In the genomic region with DNA sequence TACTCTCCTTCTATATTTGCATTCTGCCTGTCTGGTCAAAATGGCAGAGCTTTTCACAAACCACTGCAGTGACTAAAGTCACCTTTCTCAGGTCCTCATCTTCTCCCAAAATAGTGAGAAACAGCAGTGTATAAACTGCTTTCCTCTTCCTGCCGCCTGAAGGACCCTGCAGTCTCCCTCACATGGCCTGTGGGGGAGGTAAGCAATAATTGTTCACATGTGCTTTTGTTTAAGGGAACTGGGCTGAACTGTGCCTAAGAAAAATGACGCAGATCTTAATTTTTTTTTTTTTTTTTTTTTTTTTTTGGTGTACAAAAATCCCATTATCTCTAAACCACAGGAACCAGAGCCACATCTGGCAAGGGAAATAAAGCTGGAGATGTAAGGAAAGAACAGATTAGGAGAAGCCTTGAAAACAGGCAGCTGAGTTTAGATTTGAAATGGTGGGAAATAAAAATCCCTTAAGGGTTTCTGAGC, we compare ENCODE assay signal across 16 cellular contexts.
DNase-seq lines count a peak whose midpoint lies in the region; ATAC-seq and TF ChIP-seq lines count a peak whose summit lies in the region.
"Had no signal": no experiment of that assay in that cellular context is flagged by ENCODE, and none has a peak within 500 bp of the region (broad histone marks: within the 10 kb centered on the region; RNA-seq: fewer than 3 reads in every experiment).

No MANE protein-coding gene starts in this region.

- CTCF ChIA-PET in HEK293T (lab: Yijun Ruan, JAX), result no interaction called here

- no peak for TF ChIP-seq POLR2A in prostate gland (IDR thresholded peaks at IDR 0.05)

- no peak for DNase-seq in Right ventricle myocardium inferior (ENCODE audit: missing footprints)
- no peak for DNase-seq in cardiac septum (ENCODE audit: low spot score)
- peak; percentile 95 for DNase-seq in amniotic epithelial cell (ENCODE audit: low read depth)
- DNase-seq in left ventricle myocardium inferior, result no peak
- no peak for DNase-seq in aorta
- no peak for DNase-seq in prostate gland (ENCODE audit: low spot score)
- no peak for DNase-seq in HEK293T (ENCODE audit: extremely low spot score)
- DNase-seq in NCI-H1417 (lab: John Stamatoyannopoulos, UW), result no peak
- DNase-seq: DMS79; H7; NCI-H510A treated with DMSO at 0.1 percent for 48 hours; occipital lobe; stimulated activated CD4-positive, alpha-beta T cell treated with anti-CD3 and anti-CD28 coated beads, Interleukin-15, amount 100 ng/mL, for 24 hours; stimulated activated CD8-positive, alpha-beta memory T cell treated with anti-CD3 and anti-CD28 coated beads, Interleukin-4, amount 100 ng/mL, for 48 hours had no signal

- TF ChIP-seq CTCF in left ventricle myocardium inferior (IDR thresholded peaks at IDR 0.05; ENCODE audit: borderline replicate concordance), result no peak
- no peak for TF ChIP-seq CTCF in prostate gland (IDR thresholded peaks at IDR 0.05)

- H3K4me3 ChIP-seq in left ventricle myocardium inferior (no peak overlapping the region), aorta (ENCODE audit: low read length in 2 of 2) (no peak overlapping the region), prostate gland (no peak overlapping the region)

- peak; percentile 85 for ATAC-seq in Right ventricle myocardium inferior
- ATAC-seq in aorta (ENCODE audit: low FRiP score), result peak; percentile 60
- ATAC-seq: left lobe of liver had no signal

- intact Hi-C loops in Right ventricle myocardium inferior (cut with DNase I) (loop anchor here (5.0 kb wide), 5 partner anchors 63 to 358 kb away; partner anchors contain the start of gene VLDLR), cardiac septum (cut with DNase I) (no loop called here), left ventricle myocardium inferior (cut with micrococcal nuclease) (no loop called here), aorta (cut with DNase I) (loop anchor here in 1 of 2 donors (10.0 kb wide), 1 partner anchor 45 kb away; no protein-coding TSS in a partner anchor), prostate gland (cut with DNase I) (loop anchor here (10.0 kb wide), 2 partner anchors 135 to 225 kb away; partner anchors contain the start of gene VLDLR)

- 52 to 60% methylated on average over 2 of the region's 2 CpGs for WGBS in aorta, 2 donors
- 51% methylated on average over 2 of the region's 2 CpGs for WGBS in prostate gland

- H3K9me3 ChIP-seq in left ventricle myocardium inferior (replicated peaks), result no peaks in the 10 kb centered on the region
- no peaks in the 10 kb centered on the region for H3K9me3 ChIP-seq in aorta (ENCODE audit: control insufficient read depth, low read length)
- H3K9me3 ChIP-seq in prostate gland, result no peaks in the 10 kb centered on the region

- H3K4me1 ChIP-seq in left ventricle myocardium inferior (peaks cover 61% of the 10 kb centered on the region), aorta (ENCODE audit: control insufficient read depth in 1 of 2, insufficient read depth in 2 of 2, low read length in 2 of 2) (no peaks in the 10 kb centered on the region), prostate gland (replicated peaks) (no peaks in the 10 kb centered on the region)

- peak overlapping the region; percentile 56 for H3K27ac ChIP-seq in left ventricle myocardium inferior (replicated peaks)
- no peak overlapping the region for H3K27ac ChIP-seq in aorta (ENCODE audit: low read depth in 1 of 2, low read length in 2 of 2)
- no peak overlapping the region for H3K27ac ChIP-seq in prostate gland
- H3K27ac ChIP-seq: VCaP had no signal

- POLR2A ChIA-PET in HEK293T (lab: Yijun Ruan, JAX), result no interaction called here

- H3K36me3 ChIP-seq in left ventricle myocardium inferior (no peaks in the 10 kb centered on the region), aorta (ENCODE audit: control insufficient read depth in 1 of 2, insufficient read depth in 2 of 2, low read length in 1 of 2) (no peaks in the 10 kb centered on the region), prostate gland (no peaks in the 10 kb centered on the region)

- H3K27me3 ChIP-seq in left ventricle myocardium inferior (ENCODE audit: low read depth) (no peaks in the 10 kb centered on the region), aorta (ENCODE audit: control insufficient read depth in 1 of 2, insufficient read depth in 2 of 2, low read length in 1 of 2) (no peaks in the 10 kb centered on the region), prostate gland (replicated peaks; ENCODE audit: insufficient read depth) (no peaks in the 10 kb centered on the region)

TF ChIP-seq in HEK293T, 16 proteins besides CTCF, POLR2A, EP300 and RAD21:
- TF ChIP-seq HDGF (IDR thresholded peaks at IDR 0.05; ENCODE audit: borderline replicate concordance), result no peak
- no peak for TF ChIP-seq ZNF384 (IDR thresholded peaks at IDR 0.05)
- TF ChIP-seq ELF4 (IDR thresholded peaks at IDR 0.05), result no peak
- no peak for TF ChIP-seq ARNT (IDR thresholded peaks at IDR 0.05)
- TF ChIP-seq FOXM1 (IDR thresholded peaks at IDR 0.05; ENCODE audit: borderline replicate concordance), result no peak
- TF ChIP-seq FOXA1 (IDR thresholded peaks at IDR 0.05), result no peak
- no peak for TF ChIP-seq TARDBP (IDR thresholded peaks at IDR 0.05)
- TF ChIP-seq L3MBTL2 (conservative IDR thresholded peaks at IDR 0.05), result no peak
- no peak for TF ChIP-seq LEF1 (IDR thresholded peaks at IDR 0.05; ENCODE audit: borderline replicate concordance)
- TF ChIP-seq BHLHE40 (IDR thresholded peaks at IDR 0.05; ENCODE audit: borderline replicate concordance), result no peak
- no peak for TF ChIP-seq SUZ12 (IDR thresholded peaks at IDR 0.05)
- no peak for TF ChIP-seq SP1 (IDR thresholded peaks at IDR 0.05)
- no peak for TF ChIP-seq FOXK2 (IDR thresholded peaks at IDR 0.05)
- TF ChIP-seq NFRKB (IDR thresholded peaks at IDR 0.05), result no peak
- TF ChIP-seq CTBP1 (IDR thresholded peaks at IDR 0.05; ENCODE audit: borderline replicate concordance), result no peak
- TF ChIP-seq, protein P1, sequence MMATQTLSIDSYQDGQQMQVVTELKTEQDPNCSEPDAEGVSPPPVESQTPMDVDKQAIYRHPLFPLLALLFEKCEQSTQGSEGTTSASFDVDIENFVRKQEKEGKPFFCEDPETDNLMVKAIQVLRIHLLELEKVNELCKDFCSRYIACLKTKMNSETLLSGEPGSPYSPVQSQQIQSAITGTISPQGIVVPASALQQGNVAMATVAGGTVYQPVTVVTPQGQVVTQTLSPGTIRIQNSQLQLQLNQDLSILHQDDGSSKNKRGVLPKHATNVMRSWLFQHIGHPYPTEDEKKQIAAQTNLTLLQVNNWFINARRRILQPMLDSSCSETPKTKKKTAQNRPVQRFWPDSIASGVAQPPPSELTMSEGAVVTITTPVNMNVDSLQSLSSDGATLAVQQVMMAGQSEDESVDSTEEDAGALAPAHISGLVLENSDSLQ (IDR thresholded peaks at IDR 0.05), result no peak

Comparison
In these comparisons a context has a peak if more than half of its experiments do, and no peak if none do; other contexts are left out.
1. intact Hi-C loops: an anchor here in Right ventricle myocardium inferior (5.0 kb wide) and prostate gland (10.0 kb wide); none called in cardiac septum and left ventricle myocardium inferior.